ENCODE assay signal across 1 cellular context in genomic region chr9:112496074-112496722, GRCh38.
A peak's percentile ranks its signal among the peaks of the same experiment; 100 is the strongest.
TF ChIP-seq lines count a peak whose summit lies in the region.

No MANE protein-coding gene starts in this region.

TF ChIP-seq in HepG2, 621 proteins besides CTCF, POLR2A, EP300 and RAD21 (continued from another document and continues in another):
- no peak for TF ChIP-seq ZNF318 (CRISPR knock-in tag; IDR thresholded peaks at IDR 0.05)
- TF ChIP-seq REL (CRISPR knock-in tag; conservative IDR thresholded peaks at IDR 0.05), result no peak
- TF ChIP-seq NCOA1 (CRISPR knock-in tag; IDR thresholded peaks at IDR 0.05), result no peak
- TF ChIP-seq TAF15 (IDR thresholded peaks at IDR 0.05; ENCODE audit: low read depth, low read length, poor library complexity, severe bottlenecking), result no peak
- TF ChIP-seq BHLHE40 (IDR thresholded peaks at IDR 0.05; ENCODE audit: low read length), result no peak
- peak; percentile 54; the same call in 1 of the 2 replicates for TF ChIP-seq MIER3 (CRISPR knock-in tag; IDR thresholded peaks at IDR 0.05; ENCODE audit: borderline replicate concordance)
- TF ChIP-seq DRAP1 (CRISPR knock-in tag; IDR thresholded peaks at IDR 0.05), result no peak
- TF ChIP-seq, protein P1, sequence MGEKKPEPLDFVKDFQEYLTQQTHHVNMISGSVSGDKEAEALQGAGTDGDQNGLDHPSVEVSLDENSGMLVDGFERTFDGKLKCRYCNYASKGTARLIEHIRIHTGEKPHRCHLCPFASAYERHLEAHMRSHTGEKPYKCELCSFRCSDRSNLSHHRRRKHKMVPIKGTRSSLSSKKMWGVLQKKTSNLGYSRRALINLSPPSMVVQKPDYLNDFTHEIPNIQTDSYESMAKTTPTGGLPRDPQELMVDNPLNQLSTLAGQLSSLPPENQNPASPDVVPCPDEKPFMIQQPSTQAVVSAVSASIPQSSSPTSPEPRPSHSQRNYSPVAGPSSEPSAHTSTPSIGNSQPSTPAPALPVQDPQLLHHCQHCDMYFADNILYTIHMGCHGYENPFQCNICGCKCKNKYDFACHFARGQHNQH (CRISPR knock-in tag; IDR thresholded peaks at IDR 0.05), result no peak
- no peak for TF ChIP-seq NFKBIZ (CRISPR knock-in tag; IDR thresholded peaks at IDR 0.05)
- peak; percentile 47; the same call in 1 of the 2 replicates for TF ChIP-seq CREM (IDR thresholded peaks at IDR 0.05)
- no peak for TF ChIP-seq CREM (CRISPR knock-in tag; IDR thresholded peaks at IDR 0.05)
- TF ChIP-seq, protein P2, sequence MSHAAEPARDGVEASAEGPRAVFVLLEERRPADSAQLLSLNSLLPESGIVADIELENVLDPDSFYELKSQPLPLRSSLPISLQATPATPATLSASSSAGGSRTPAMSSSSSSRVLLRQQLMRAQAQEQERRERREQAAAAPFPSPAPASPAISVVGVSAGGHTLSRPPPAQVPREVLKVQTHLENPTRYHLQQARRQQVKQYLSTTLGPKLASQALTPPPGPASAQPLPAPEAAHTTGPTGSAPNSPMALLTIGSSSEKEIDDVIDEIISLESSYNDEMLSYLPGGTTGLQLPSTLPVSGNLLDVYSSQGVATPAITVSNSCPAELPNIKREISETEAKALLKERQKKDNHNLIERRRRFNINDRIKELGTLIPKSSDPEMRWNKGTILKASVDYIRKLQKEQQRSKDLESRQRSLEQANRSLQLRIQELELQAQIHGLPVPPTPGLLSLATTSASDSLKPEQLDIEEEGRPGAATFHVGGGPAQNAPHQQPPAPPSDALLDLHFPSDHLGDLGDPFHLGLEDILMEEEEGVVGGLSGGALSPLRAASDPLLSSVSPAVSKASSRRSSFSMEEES (CRISPR knock-in tag; IDR thresholded peaks at IDR 0.05), result no peak; the same call in 1 of the 2 replicates
- TF ChIP-seq, protein P3, sequence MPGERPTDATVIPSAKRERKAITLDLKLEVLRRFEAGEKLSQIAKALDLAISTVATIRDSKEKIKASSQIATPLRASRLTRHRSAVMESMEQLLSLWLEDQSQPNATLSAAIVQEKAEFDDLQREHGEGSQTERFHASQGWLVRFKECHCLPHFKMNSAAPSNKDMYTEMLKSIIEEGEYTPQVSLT (CRISPR knock-in tag; IDR thresholded peaks at IDR 0.05; ENCODE audit: borderline replicate concordance, low read depth), result no peak
- no peak for TF ChIP-seq DMTF1 (CRISPR knock-in tag; IDR thresholded peaks at IDR 0.05)
- TF ChIP-seq SNAPC5 (CRISPR knock-in tag; IDR thresholded peaks at IDR 0.05; ENCODE audit: borderline replicate concordance), result no peak
- no peak for TF ChIP-seq HDAC1 (CRISPR knock-in tag; IDR thresholded peaks at IDR 0.05)
- TF ChIP-seq EED (CRISPR knock-in tag; IDR thresholded peaks at IDR 0.05), result no peak
- TF ChIP-seq ZNF253 (CRISPR knock-in tag; IDR thresholded peaks at IDR 0.05; ENCODE audit: borderline replicate concordance), result no peak
- TF ChIP-seq ZNF773 (CRISPR knock-in tag; IDR thresholded peaks at IDR 0.05; ENCODE audit: borderline replicate concordance), result no peak
- TF ChIP-seq RNF2 (conservative IDR thresholded peaks at IDR 0.05; ENCODE audit: low read depth), result no peak
- no peak for TF ChIP-seq SRSF1 (optimal IDR thresholded peaks at IDR 0.05; ENCODE audit: low read depth, low read length)
- TF ChIP-seq NCOA2 (CRISPR knock-in tag; IDR thresholded peaks at IDR 0.05), result peak; percentile 80
- TF ChIP-seq ZBTB3 (CRISPR knock-in tag; IDR thresholded peaks at IDR 0.05; ENCODE audit: borderline replicate concordance, low read depth), result no peak
- TF ChIP-seq E2F5 (CRISPR knock-in tag; conservative IDR thresholded peaks at IDR 0.05), result no peak
- TF ChIP-seq EEA1 (CRISPR knock-in tag; IDR thresholded peaks at IDR 0.05; ENCODE audit: borderline replicate concordance), result no peak
- TF ChIP-seq THAP11 (CRISPR knock-in tag; IDR thresholded peaks at IDR 0.05), result peak; percentile 55; the same call in 1 of the 2 replicates
- TF ChIP-seq ZNF484 (CRISPR knock-in tag; IDR thresholded peaks at IDR 0.05; ENCODE audit: borderline replicate concordance, low read depth), result no peak
- no peak for TF ChIP-seq ZBTB34 (CRISPR knock-in tag; IDR thresholded peaks at IDR 0.05)
- TF ChIP-seq, protein P4, sequence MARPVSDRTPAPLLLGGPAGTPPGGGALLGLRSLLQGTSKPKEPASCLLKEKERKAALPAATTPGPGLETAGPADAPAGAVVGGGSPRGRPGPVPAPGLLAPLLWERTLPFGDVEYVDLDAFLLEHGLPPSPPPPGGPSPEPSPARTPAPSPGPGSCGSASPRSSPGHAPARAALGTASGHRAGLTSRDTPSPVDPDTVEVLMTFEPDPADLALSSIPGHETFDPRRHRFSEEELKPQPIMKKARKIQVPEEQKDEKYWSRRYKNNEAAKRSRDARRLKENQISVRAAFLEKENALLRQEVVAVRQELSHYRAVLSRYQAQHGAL (CRISPR knock-in tag; IDR thresholded peaks at IDR 0.05; ENCODE audit: not compliant biosample characterization), result no peak
- TF ChIP-seq HNF4G (IDR thresholded peaks at IDR 0.05; ENCODE audit: borderline replicate concordance, low read depth, low read length), result no peak
- TF ChIP-seq HNF4G (CRISPR knock-in tag; IDR thresholded peaks at IDR 0.05; ENCODE audit: borderline replicate concordance, low read depth), result no peak
- no peak for TF ChIP-seq ZNF616 (CRISPR knock-in tag; IDR thresholded peaks at IDR 0.05; ENCODE audit: low read depth)
- no peak for TF ChIP-seq ELK4 (CRISPR knock-in tag; IDR thresholded peaks at IDR 0.05; ENCODE audit: borderline replicate concordance)
- TF ChIP-seq, protein P5, sequence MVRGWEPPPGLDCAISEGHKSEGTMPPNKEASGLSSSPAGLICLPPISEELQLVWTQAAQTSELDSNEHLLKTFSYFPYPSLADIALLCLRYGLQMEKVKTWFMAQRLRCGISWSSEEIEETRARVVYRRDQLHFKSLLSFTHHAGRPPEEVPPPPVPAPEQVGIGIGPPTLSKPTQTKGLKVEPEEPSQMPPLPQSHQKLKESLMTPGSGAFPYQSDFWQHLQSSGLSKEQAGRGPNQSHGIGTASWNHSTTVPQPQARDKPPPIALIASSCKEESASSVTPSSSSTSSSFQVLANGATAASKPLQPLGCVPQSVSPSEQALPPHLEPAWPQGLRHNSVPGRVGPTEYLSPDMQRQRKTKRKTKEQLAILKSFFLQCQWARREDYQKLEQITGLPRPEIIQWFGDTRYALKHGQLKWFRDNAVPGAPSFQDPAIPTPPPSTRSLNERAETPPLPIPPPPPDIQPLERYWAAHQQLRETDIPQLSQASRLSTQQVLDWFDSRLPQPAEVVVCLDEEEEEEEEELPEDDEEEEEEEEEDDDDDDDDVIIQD (CRISPR knock-in tag; IDR thresholded peaks at IDR 0.05; ENCODE audit: low read depth), result peak; percentile 38; the same call in 1 of the 2 replicates
- no peak for TF ChIP-seq NFIB (CRISPR knock-in tag; IDR thresholded peaks at IDR 0.05; ENCODE audit: borderline replicate concordance)
- no peak for TF ChIP-seq NFE2L2 (IDR thresholded peaks at IDR 0.05; ENCODE audit: low read length)
- TF ChIP-seq ZMYM4 (CRISPR knock-in tag; IDR thresholded peaks at IDR 0.05), result peak; percentile 41; the same call in 1 of the 2 replicates
- no peak for TF ChIP-seq ZNF550 (CRISPR knock-in tag; IDR thresholded peaks at IDR 0.05; ENCODE audit: borderline replicate concordance)
- TF ChIP-seq NRL (CRISPR knock-in tag; IDR thresholded peaks at IDR 0.05; ENCODE audit: borderline replicate concordance), result no peak
- peak; percentile 17; the same call in 1 of the 2 replicates for TF ChIP-seq ZSCAN31 (CRISPR knock-in tag; IDR thresholded peaks at IDR 0.05; ENCODE audit: low read depth)
- no peak for TF ChIP-seq ZNF781 (CRISPR knock-in tag; IDR thresholded peaks at IDR 0.05; ENCODE audit: borderline replicate concordance, not compliant biosample characterization)
